Comparison of ENCODE assay signal across 8 cellular contexts in genomic region chr14:102084522-102084921, GRCh38. TPM values are rescaled to one million over a fixed set of nuclear protein-coding genes. Genes with fewer than 3 reads are reported as not detected.
DNase-seq lines count a peak whose midpoint lies in the region; ATAC-seq, FAIRE-seq and TF ChIP-seq lines count a peak whose summit lies in the region.
"Not testable (repeated sequence)": the region's sequence is repeated elsewhere in the genome, so short reads cannot be mapped to it uniquely, and the experiment has no call there.

No MANE protein-coding gene starts in this region.

- not testable (repeated sequence) for H3K9me3 Mint-ChIP-seq in activated CD4-positive, alpha-beta memory T cell treated with anti-CD3 and anti-CD28 coated beads for 36 hours

- POLR2A ChIA-PET in HCT116 (lab: Charles Lee) = interaction anchor here (1.5 to 3.6 kb wide), 2 partner anchors 10 to 13 kb away, joined by 4 to 13 read pairs; no protein-coding TSS in a partner anchor
- POLR2A ChIA-PET in PC-3 (lab: Charles Lee; ENCODE audit: unreplicated experiment) = interaction anchor here (0.6 kb wide), 2 partner anchors 348 to 1709 kb away, joined by 3 to 21 read pairs; a partner anchor contains a TSS
- POLR2A ChIA-PET in activated CD4-positive, alpha-beta memory T cell treated with anti-CD3 and anti-CD28 coated beads for 36 hours (lab: Charles Lee) = interaction anchor here (1.1 to 1.3 kb wide), 3 partner anchors 55 to 325 kb away, joined by 3 read pairs; no protein-coding TSS in a partner anchor
- POLR2A ChIA-PET in K562 (lab: Yijun Ruan, JAX) = interaction anchor here (0.5 to 3.3 kb wide), 3 partner anchors 12 to 266 kb away, joined by 3 to 17 read pairs (median 4); no protein-coding TSS in a partner anchor

- not testable (repeated sequence) for H3K27ac ChIP-seq in BLaER1; HCT116 (ENCODE audit: low read depth, low read length); PC-3 (ENCODE audit: low read length); fibroblast of lung (ENCODE audit: insufficient read depth, low read length)
- 0 out of 3 replicates have a peak overlapping the region, but pooled peaks have one; percentile 30 for H3K27ac ChIP-seq in K562 (ENCODE audit: extremely low read depth, low read depth, low read length)

- H3K4me2 ChIP-seq in BLaER1 (peak overlapping the region; percentile 89), HCT116 (ENCODE audit: low read length) (peak overlapping the region; percentile 86), PC-3 (ENCODE audit: low read length) (peak overlapping the region; percentile 94), K562 (ENCODE audit: insufficient read depth, low read length) (peak overlapping the region; percentile 85), fibroblast of lung (ENCODE audit: extremely low read depth, insufficient read depth, low read length) (peak overlapping the region; percentile 49), skeletal muscle satellite cell (ENCODE audit: low read length) (peak overlapping the region; percentile 94)

- H3K4me3 Mint-ChIP-seq in activated CD4-positive, alpha-beta memory T cell treated with anti-CD3 and anti-CD28 coated beads for 36 hours = peak overlapping the region; percentile 77

- not testable (repeated sequence) for DNase-seq in HCT116 (ENCODE audit: low read depth, low spot score); PC-3; activated CD4-positive, alpha-beta memory T cell treated with anti-CD3 and anti-CD28 coated beads for 36 hours; K562 (ENCODE audit: extremely low read depth in 1 of 4, low spot score in 3 of 4); fibroblast of lung (ENCODE audit: low read depth in 2 of 2)

- not testable (repeated sequence) for H3K27me3 ChIP-seq in BLaER1; HCT116 (ENCODE audit: insufficient read depth, low read length); PC-3 (ENCODE audit: low read length); K562 (ENCODE audit: control insufficient read depth in 2 of 2, insufficient read depth in 2 of 2, low read length in 2 of 2); fibroblast of lung (ENCODE audit: control insufficient read depth, insufficient read depth, low read length); mucosa of stomach (ENCODE audit: control insufficient read depth, insufficient read depth, low read length); skeletal muscle satellite cell (ENCODE audit: control insufficient read depth, insufficient read depth, low read length)

- ATAC-seq in HCT116, PC-3, K562: not testable (repeated sequence)

- H3K27me3 Mint-ChIP-seq in activated CD4-positive, alpha-beta memory T cell treated with anti-CD3 and anti-CD28 coated beads for 36 hours = not testable (repeated sequence)

- H4K20me1 ChIP-seq in BLaER1 (peaks cover 72% of the 10 kb centered on the region), HCT116 (ENCODE audit: insufficient read depth) (peaks cover 50% of the 10 kb centered on the region), PC-3 (ENCODE audit: low read length) (peaks cover 68% of the 10 kb centered on the region), K562 (replicated peaks; ENCODE audit: control insufficient read depth, insufficient read depth, low read length) (peaks cover 29% of the 10 kb centered on the region)
- H4K20me1 ChIP-seq in fibroblast of lung (ENCODE audit: control insufficient read depth, extremely low read depth, insufficient read depth, low read length) = not testable (repeated sequence)

- H3K4me1 ChIP-seq in BLaER1 (peaks cover 64% of the 10 kb centered on the region), HCT116 (ENCODE audit: control insufficient read depth in 1 of 2, insufficient read depth in 2 of 2, low read length in 2 of 2) (peaks cover 16 to 44% of the 10 kb centered on the region in 2 experiments), PC-3 (ENCODE audit: insufficient read depth, low read length) (peaks cover 35% of the 10 kb centered on the region), K562 (replicated peaks in 1 of 2; ENCODE audit: control insufficient read depth in 2 of 2, insufficient read depth in 2 of 2, low read length in 2 of 2) (peaks cover 21 to 32% of the 10 kb centered on the region in 2 experiments; a peak in 4 of 5 replicates), mucosa of stomach (ENCODE audit: control insufficient read depth, insufficient read depth, low read length) (peaks cover 25% of the 10 kb centered on the region), skeletal muscle satellite cell (ENCODE audit: control insufficient read depth, insufficient read depth, low read length) (peaks cover 40% of the 10 kb centered on the region)
- not testable (repeated sequence) for H3K4me1 ChIP-seq in fibroblast of lung (ENCODE audit: control insufficient read depth, extremely low read depth, insufficient read depth, low read length)

- not testable (repeated sequence) for TF ChIP-seq POLR2A in HCT116 (IDR thresholded peaks at IDR 0.05; ENCODE audit: borderline replicate concordance, extremely low read depth, insufficient read depth, insufficient read length); K562 (conservative IDR thresholded peaks at IDR 0.05)

- H3K9me3 ChIP-seq in BLaER1; HCT116 (ENCODE audit: control insufficient read depth in 1 of 2, insufficient read depth in 1 of 2, low read depth in 1 of 2, low read length in 2 of 2); PC-3 (ENCODE audit: low read length); K562 (replicated peaks; ENCODE audit: control insufficient read depth, insufficient read depth, low read depth, low read length); fibroblast of lung (ENCODE audit: control insufficient read depth, insufficient read depth, low read depth, low read length); mucosa of stomach (ENCODE audit: control insufficient read depth, low read length); skeletal muscle satellite cell (replicated peaks; ENCODE audit: low read length): not testable (repeated sequence)

- FAIRE-seq in K562 (lab: Jason Lieb, UNC) = not testable (repeated sequence)

- H3K79me2 ChIP-seq in HCT116 (ENCODE audit: insufficient read depth, low read length) (peaks cover 66% of the 10 kb centered on the region), PC-3 (ENCODE audit: low read length) (peaks cover 62% of the 10 kb centered on the region), K562 (ENCODE audit: control insufficient read depth, insufficient read depth, low read length) (peaks cover 75% of the 10 kb centered on the region), fibroblast of lung (ENCODE audit: control insufficient read depth, insufficient read depth, low read length) (peaks cover 41% of the 10 kb centered on the region)

- H3K4me3 ChIP-seq in BLaER1 = peak overlapping the region; percentile 91
- H3K4me3 ChIP-seq in HCT116 (replicated peaks in 1 of 2; ENCODE audit: low read depth in 1 of 2, low read length in 2 of 2) = peak overlapping the region in 1 of 2 experiments; percentile 85; a peak in 2 of 4 replicates
- H3K4me3 ChIP-seq in PC-3 (ENCODE audit: low read length) = peak overlapping the region; percentile 86
- peak overlapping the region; percentile 89 for H3K4me3 ChIP-seq in K562
- peak overlapping the region in 3 of 4 experiments; percentile 26 to 80 (median 76) for H3K4me3 ChIP-seq in fibroblast of lung (replicated peaks in 1 of 4; ENCODE audit: control extremely low read depth in 1 of 4, insufficient read depth in 1 of 4, low read depth in 3 of 4, low read length in 4 of 4)
- not testable (repeated sequence) for H3K4me3 ChIP-seq in mucosa of stomach (ENCODE audit: low read length)
- peak overlapping the region; percentile 89 for H3K4me3 ChIP-seq in skeletal muscle satellite cell (ENCODE audit: low read length)

- not testable (repeated sequence) for TF ChIP-seq CTCF in HCT116 (IDR thresholded peaks at IDR 0.05 in 2 of 3, conservative IDR thresholded peaks at IDR 0.05 in 1 of 3; ENCODE audit: borderline replicate concordance in 1 of 3, insufficient read depth in 1 of 3, low read depth in 2 of 3, low read length in 2 of 3); PC-3 (conservative IDR thresholded peaks at IDR 0.05; ENCODE audit: low read depth, low read length); K562 (IDR thresholded peaks at IDR 0.05 in 2 of 3, conservative IDR thresholded peaks at IDR 0.05 in 1 of 3; ENCODE audit: insufficient read depth in 2 of 3, low read depth in 1 of 3, low read length in 3 of 3); fibroblast of lung (conservative IDR thresholded peaks at IDR 0.05 in 1 of 2, IDR thresholded peaks at IDR 0.05 in 1 of 2; ENCODE audit: low read depth in 1 of 2, low read length in 2 of 2)

- H3F3A ChIP-seq in PC-3 (ENCODE audit: low read length, unreplicated experiment) = peaks cover 30% of the 10 kb centered on the region

- H3K36me3 Mint-ChIP-seq in activated CD4-positive, alpha-beta memory T cell treated with anti-CD3 and anti-CD28 coated beads for 36 hours = peaks cover 70% of the 10 kb centered on the region

- peaks cover 66% of the 10 kb centered on the region for H3K36me3 ChIP-seq in BLaER1
- peaks cover 57 to 68% of the 10 kb centered on the region in 2 experiments for H3K36me3 ChIP-seq in HCT116 (ENCODE audit: control insufficient read depth in 1 of 2, insufficient read depth in 2 of 2, low read length in 2 of 2)
- peaks cover 68% of the 10 kb centered on the region for H3K36me3 ChIP-seq in PC-3 (ENCODE audit: low read depth, low read length)
- H3K36me3 ChIP-seq in K562 (ENCODE audit: control insufficient read depth, insufficient read depth, low read length) = peaks cover 68% of the 10 kb centered on the region
- peaks cover 33% of the 10 kb centered on the region for H3K36me3 ChIP-seq in fibroblast of lung (ENCODE audit: control insufficient read depth, insufficient read depth, low read length)
- not testable (repeated sequence) for H3K36me3 ChIP-seq in mucosa of stomach (ENCODE audit: control insufficient read depth, insufficient read depth, low read length)
- H3K36me3 ChIP-seq in skeletal muscle satellite cell (ENCODE audit: insufficient read depth, low read length) = peaks cover 67% of the 10 kb centered on the region

- WGBS in K562 (ENCODE audit: insufficient coverage, low coverage, missing lambda C conversion rate) = 8% methylated on average over 5 of the region's 5 CpGs

- TF ChIP-seq EP300 in K562 (IDR thresholded peaks at IDR 0.05; ENCODE audit: low read length) = not testable (repeated sequence)

- intact Hi-C loops in HCT116 (cut with micrococcal nuclease); PC-3 (cut with micrococcal nuclease); K562 (cut with micrococcal nuclease): not testable (repeated sequence)
- intact Hi-C loops in activated CD4-positive, alpha-beta memory T cell treated with anti-CD3 and anti-CD28 coated beads for 36 hours (cut with micrococcal nuclease) = loop anchor here (10.0 kb wide), 2 partner anchors 1250 to 1710 kb away; partner anchors contain the start of genes EIF5 and WDR25

- not testable (repeated sequence) for H3K9me1 ChIP-seq in K562 (ENCODE audit: control insufficient read depth, insufficient read depth, low read length)

- RAD21 ChIA-PET in HCT116 (lab: Charles Lee; ENCODE audit: low non-redundant PET in 1 of 2, low total read pairs in 2 of 2, uncharacterized antibody in 2 of 2, unreplicated experiment in 2 of 2) = not testable (repeated sequence)

- H3K4me1 Mint-ChIP-seq in activated CD4-positive, alpha-beta memory T cell treated with anti-CD3 and anti-CD28 coated beads for 36 hours (ENCODE audit: low read depth) = peaks cover 63% of the 10 kb centered on the region

- TF ChIP-seq RAD21 in HCT116 (IDR thresholded peaks at IDR 0.05; ENCODE audit: low read depth); K562 (CRISPR knock-in tag; conservative IDR thresholded peaks at IDR 0.05 in 1 of 2, IDR thresholded peaks at IDR 0.05 in 1 of 2): not testable (repeated sequence)

- H3K9me2 ChIP-seq in HCT116 (ENCODE audit: insufficient read depth); PC-3 (replicated peaks; ENCODE audit: low read length): not testable (repeated sequence)

- H3K9ac ChIP-seq in BLaER1 (peak overlapping the region; percentile 99), PC-3 (ENCODE audit: low read length) (peak overlapping the region; percentile 91), K562 (ENCODE audit: insufficient read depth in 1 of 2, low read depth in 2 of 2, low read length in 2 of 2) (peak overlapping the region; percentile 55 to 83; a peak in 2 of 4 replicates), mucosa of stomach (ENCODE audit: low read length) (peak overlapping the region; percentile 97)
- not testable (repeated sequence) for H3K9ac ChIP-seq in HCT116 (ENCODE audit: low read length); fibroblast of lung (ENCODE audit: insufficient read depth, low read length); skeletal muscle satellite cell (ENCODE audit: low read depth, low read length)

- not testable (repeated sequence) for BruUV-seq in HCT116 (replicated peaks; lab: Mats Ljungman, UMichigan); PC-3 (replicated peaks; lab: Mats Ljungman, UMichigan)
- BruUV-seq in K562 (replicated peaks; lab: Mats Ljungman, UMichigan) = TSS peak; percentile 54

- in situ Hi-C loops in K562 (cut with MboI) = not testable (repeated sequence)

- CTCF ChIA-PET in HCT116 (lab: Charles Lee); K562 (lab: Yijun Ruan, JAX; ENCODE audit: low intra/inter-chr PET ratio): not testable (repeated sequence)
- CTCF ChIA-PET in PC-3 (lab: Charles Lee) = interaction anchor here (0.9 kb wide), 1 partner anchor 12 kb away, joined by 4 read pairs; no protein-coding TSS in a partner anchor
- CTCF ChIA-PET in activated CD4-positive, alpha-beta memory T cell treated with anti-CD3 and anti-CD28 coated beads for 36 hours (lab: Charles Lee) = interaction anchor here (1.0 to 1.6 kb wide), 2 partner anchors 12 to 230 kb away, joined by 3 to 6 read pairs; no protein-coding TSS in a partner anchor

- H3K27ac Mint-ChIP-seq in activated CD4-positive, alpha-beta memory T cell treated with anti-CD3 and anti-CD28 coated beads for 36 hours = peak overlapping the region; percentile 68

- H2AFZ ChIP-seq in HCT116 (ENCODE audit: low read depth, low read length, poor library complexity, severe bottlenecking); PC-3 (ENCODE audit: low read length); K562 (ENCODE audit: low read depth, low read length); fibroblast of lung (ENCODE audit: low read length): not testable (repeated sequence)

RNA-seq across cellular contexts. Expression of gene HSP90AA1, which starts 2.3 kb away (rescaled TPM):
- total RNA-seq in HCT116 (2021; ENCODE audit: unreplicated experiment) = 1,380 TPM
- 597 and 977 TPM in 2 replicates for polyA plus RNA-seq in HCT116 (2012)
- 671 and 785 TPM in 2 replicates for total RNA-seq in PC-3 (2014; rRNA removed)
- total RNA-seq in activated CD4-positive, alpha-beta memory T cell treated with anti-CD3 and anti-CD28 coated beads for 36 hours = 1,000 to 10,000 TPM; 1,107 to 1,148 TPM
- total RNA-seq in K562 (2011; cell fraction: chromatin; rRNA removed; ENCODE audit: low replicate concordance) = 297 and 1,009 TPM in 2 replicates
- 170 and 251 TPM in 2 replicates for total RNA-seq in K562 (2011; cell fraction: nucleolus; rRNA removed)
- 335 and 379 TPM in 2 replicates for total RNA-seq in K562 (2011; cell fraction: nucleoplasm; rRNA removed)
- 578 and 630 TPM in 2 replicates for total RNA-seq in K562 (2014; rRNA removed)
- total RNA-seq in K562 (2014; rRNA removed; fragmentation: Illumina TruSeq; extraction: Trizol) = 496 and 561 TPM in 2 replicates
- total RNA-seq in K562 (2015; rRNA removed; fragmentation: Illumina TruSeq; extraction: Trizol) = 376 and 377 TPM in 2 replicates
- 895 and 957 TPM in 2 replicates for total RNA-seq in K562 (2021)
- 1,094 and 1,547 TPM in 2 replicates for polyA plus RNA-seq in K562 (2011; rRNA removed)
- 239 and 550 TPM in 2 replicates for polyA plus RNA-seq in K562 (2011; cell fraction: cytosol; rRNA removed)
- polyA plus RNA-seq in K562 (2011; cell fraction: nucleus; rRNA removed) = 154 and 294 TPM in 2 replicates
- 370 and 1,431 TPM in 2 replicates for polyA plus RNA-seq in K562 (2012)
- 1,640 and 1,731 TPM in 2 replicates for polyA plus RNA-seq in K562 (2014; fragmentation: Illumina TruSeq; extraction: Trizol)
- polyA plus RNA-seq in K562 (2014; fragmentation: Nextera tagmentation; extraction: Ambion mirVana) = 1,000 to 10,000 TPM in 1 of 2 experiments, 100 to 1,000 TPM in 1; 787 to 1,003 TPM
- 879 and 956 TPM in 2 replicates for polyA plus RNA-seq in K562 (2014; rRNA removed)
- polyA minus RNA-seq in K562 (2011; rRNA and poly(A)+ RNA removed) = 1,917 and 1,981 TPM in 2 replicates
- polyA minus RNA-seq in K562 (2011; cell fraction: cytosol; rRNA and poly(A)+ RNA removed) = 1,324 and 1,529 TPM in 2 replicates
- polyA minus RNA-seq in K562 (2011; cell fraction: nucleus; rRNA and poly(A)+ RNA removed) = 126 and 337 TPM in 2 replicates
- total RNA-seq in fibroblast of lung = 342 and 430 TPM in 2 replicates
- polyA plus RNA-seq in fibroblast of lung = 493 and 775 TPM in 2 replicates
- polyA plus RNA-seq in fibroblast of lung (2012) = 420 and 539 TPM in 2 replicates
- 56.7 and 74.0 TPM in 2 replicates for polyA minus RNA-seq in fibroblast of lung (ENCODE audit: low replicate concordance)
- 439 and 496 TPM in 2 replicates for total RNA-seq in skeletal muscle satellite cell (2012; rRNA removed)

RNA-seq across cellular contexts. Expression of gene WDR20, which starts 55.2 kb away (rescaled TPM):
- total RNA-seq in HCT116 (2021; ENCODE audit: unreplicated experiment) (21.1 TPM), PC-3 (2014; rRNA removed) (23.7 and 24.2 TPM in 2 replicates), K562 (2014; rRNA removed) (8.0 and 9.6 TPM in 2 replicates), K562 (2014; rRNA removed; fragmentation: Illumina TruSeq; extraction: Trizol) (12.1 and 13.9 TPM in 2 replicates), K562 (2015; rRNA removed; fragmentation: Illumina TruSeq; extraction: Trizol) (14.7 and 15.3 TPM in 2 replicates), K562 (2021) (13.3 and 16.6 TPM in 2 replicates), fibroblast of lung (13.4 and 17.8 TPM in 2 replicates)
- 10.6 and 12.0 TPM in 2 replicates for polyA plus RNA-seq in HCT116 (2012)
- 10 to 100 TPM; 22.2 to 25.3 TPM for total RNA-seq in activated CD4-positive, alpha-beta memory T cell treated with anti-CD3 and anti-CD28 coated beads for 36 hours
- 40.2 and 51.8 TPM in 2 replicates for total RNA-seq in K562 (2011; cell fraction: chromatin; rRNA removed; ENCODE audit: low replicate concordance)
- total RNA-seq in K562 (2011; cell fraction: nucleolus; rRNA removed) = 22.0 and 24.1 TPM in 2 replicates
- 41.4 and 49.4 TPM in 2 replicates for total RNA-seq in K562 (2011; cell fraction: nucleoplasm; rRNA removed)
- polyA plus RNA-seq in K562 (2011; rRNA removed) (10.0 and 11.8 TPM in 2 replicates), K562 (2014; fragmentation: Illumina TruSeq; extraction: Trizol) (10.2 and 10.5 TPM in 2 replicates), K562 (2014; fragmentation: Nextera tagmentation; extraction: Ambion mirVana) (10 to 100 TPM in 1 of 2 experiments, 1 to 10 TPM in 1; 7.0 to 12.1 TPM), K562 (2014; rRNA removed) (9.4 and 11.7 TPM in 2 replicates), fibroblast of lung (16.1 and 17.2 TPM in 2 replicates)
- polyA plus RNA-seq in K562 (2011; cell fraction: cytosol; rRNA removed) = 8.6 and 8.7 TPM in 2 replicates
- 12.1 and 12.4 TPM in 2 replicates for polyA plus RNA-seq in K562 (2011; cell fraction: nucleus; rRNA removed)
- 7.8 and 9.6 TPM in 2 replicates for polyA plus RNA-seq in K562 (2012)
- 23.3 and 23.9 TPM in 2 replicates for polyA minus RNA-seq in K562 (2011; rRNA and poly(A)+ RNA removed)
- polyA minus RNA-seq in K562 (2011; cell fraction: cytosol; rRNA and poly(A)+ RNA removed) = 11.5 and 17.4 TPM in 2 replicates
- 7.7 and 15.2 TPM in 2 replicates for polyA minus RNA-seq in K562 (2011; cell fraction: nucleus; rRNA and poly(A)+ RNA removed)
- 15.0 and 16.4 TPM in 2 replicates for polyA plus RNA-seq in fibroblast of lung (2012)
- polyA minus RNA-seq in fibroblast of lung (ENCODE audit: low replicate concordance) = 8.3 and 24.4 TPM in 2 replicates
- total RNA-seq in skeletal muscle satellite cell (2012; rRNA removed) = 12.9 and 15.9 TPM in 2 replicates
